22 cellular contexts compared by ENCODE assay signal in the genomic region with DNA sequence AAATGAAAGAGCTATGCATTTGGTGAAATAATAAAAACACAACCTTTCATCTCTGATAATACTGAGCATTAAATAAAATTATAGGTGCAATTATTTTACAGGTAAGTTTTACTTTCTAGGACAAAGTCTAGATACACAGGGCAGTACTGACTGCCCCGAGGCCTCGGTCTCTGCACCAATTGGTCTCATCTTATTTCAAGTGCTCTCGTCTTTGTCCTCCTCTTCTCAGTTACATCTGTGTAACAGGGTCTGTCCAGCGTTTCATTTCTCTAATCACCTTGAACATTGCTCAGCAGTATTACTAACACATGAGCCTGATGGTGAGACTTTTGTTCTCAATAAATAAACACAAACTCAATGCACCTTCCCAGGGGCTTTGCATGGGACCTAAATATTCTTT. TPM values are rescaled to one million over a fixed set of nuclear protein-coding genes. Genes with fewer than 3 reads are reported as not detected.
DNase-seq lines count a peak whose midpoint lies in the region; ATAC-seq and TF ChIP-seq lines count a peak whose summit lies in the region.
"Had no signal": no experiment of that assay in that cellular context is flagged by ENCODE, and none has a peak within 500 bp of the region (broad histone marks: within the 10 kb centered on the region; RNA-seq: fewer than 3 reads in every experiment).

No MANE protein-coding gene starts in this region.

- ATAC-seq in Right ventricle myocardium inferior: no peak
- ATAC-seq in right cardiac atrium: no peak
- ATAC-seq: A549, GM23338, HCT116 had no signal

- H3K36me3 Mint-ChIP-seq in glutamatergic neuron (ENCODE audit: unreplicated experiment): peaks cover 8% of the 10 kb centered on the region
- H3K36me3 Mint-ChIP-seq: CD14-positive monocyte; CD8-positive, alpha-beta memory T cell had no signal

- H3K27me3 Mint-ChIP-seq in glutamatergic neuron (ENCODE audit: unreplicated experiment): peaks cover 5% of the 10 kb centered on the region
- H3K27me3 Mint-ChIP-seq: CD4-positive, alpha-beta T cell; CD8-positive, alpha-beta memory T cell had no signal

- H3K4me3 Mint-ChIP-seq in glutamatergic neuron (ENCODE audit: unreplicated experiment): no peak overlapping the region
- H3K4me3 Mint-ChIP-seq: CD14-positive monocyte; CD4-positive, alpha-beta T cell; CD8-positive, alpha-beta memory T cell; GM23338; H9 had no signal

- H3K27me3 ChIP-seq in left ventricle myocardium inferior (ENCODE audit: low read depth) (no peaks in the 10 kb centered on the region), right cardiac atrium (ENCODE audit: control insufficient read depth, insufficient read depth) (no peaks in the 10 kb centered on the region), thyroid gland (no peaks in the 10 kb centered on the region)
- H3K27me3 ChIP-seq: BE2C; BLaER1 treated with 17β-estradiol and CSF1 and Interleukin-3, amounts not matched to agents 10 nM and 100 nM had no signal

- H3K27ac ChIP-seq in left ventricle myocardium inferior (replicated peaks) (peak overlapping the region; percentile 54), right cardiac atrium (ENCODE audit: low read length) (peak overlapping the region; percentile 37), thyroid gland (peak overlapping the region in 2 of 3 donors; percentile 42 to 50)
- H3K27ac ChIP-seq: A549; BLaER1 treated with 17β-estradiol and CSF1 and Interleukin-3, amounts not matched to agents 10 nM and 100 nM had no signal

- DNase-seq in left ventricle myocardium inferior: no peak
- DNase-seq in Right ventricle myocardium inferior (ENCODE audit: missing footprints): no peak
- no peak for DNase-seq in glutamatergic neuron
- no peak for DNase-seq in right cardiac atrium
- DNase-seq in thyroid gland: no peak
- DNase-seq in DMS79 treated with DMSO at 0.1 percent for 48 hours (lab: John Stamatoyannopoulos, UW): no peak
- DNase-seq in ureter (ENCODE audit: low spot score): no peak
- DNase-seq: 8988T; ACHN; AML-193; BE2C; CD4-positive, alpha-beta T cell; CD8-positive, alpha-beta memory T cell; DMS 273 treated with DMSO at 0.1 percent for 48 hours; DMS79; GF-D8; H9 had no signal

- peaks cover 91% of the 10 kb centered on the region for H3K4me1 ChIP-seq in left ventricle myocardium inferior
- peaks cover 5% of the 10 kb centered on the region for H3K4me1 ChIP-seq in right cardiac atrium (ENCODE audit: control insufficient read depth, insufficient read depth, low read length)
- peaks cover 15 to 26% of the 10 kb centered on the region in 2 donors for H3K4me1 ChIP-seq in thyroid gland
- H3K4me1 ChIP-seq: A549 had no signal

- no peak for TF ChIP-seq CTCF in left ventricle myocardium inferior (IDR thresholded peaks at IDR 0.05; ENCODE audit: borderline replicate concordance)
- TF ChIP-seq CTCF in glutamatergic neuron (IDR thresholded peaks at IDR 0.05; ENCODE audit: partially characterized antibody, unreplicated experiment): no peak
- no peak for TF ChIP-seq CTCF in thyroid gland (IDR thresholded peaks at IDR 0.05)

- H3K36me3 ChIP-seq in left ventricle myocardium inferior (no peaks in the 10 kb centered on the region), thyroid gland (no peaks in the 10 kb centered on the region)
- H3K36me3 ChIP-seq: BE2C; BLaER1 treated with 17β-estradiol and CSF1 and Interleukin-3, amounts not matched to agents 10 nM and 100 nM had no signal

- TF ChIP-seq POLR2A in thyroid gland (IDR thresholded peaks at IDR 0.05): no peak

- intact Hi-C loops in left ventricle myocardium inferior (cut with micrococcal nuclease): no loop called here
- intact Hi-C loops in Right ventricle myocardium inferior (cut with DNase I): no loop called here
- intact Hi-C loops in right cardiac atrium (cut with DNase I): no loop called here
- intact Hi-C loops in thyroid gland (cut with DNase I): no loop called here

- no peaks in the 10 kb centered on the region for H3K9me3 Mint-ChIP-seq in glutamatergic neuron (ENCODE audit: unreplicated experiment)

- H3K27ac Mint-ChIP-seq in glutamatergic neuron (ENCODE audit: unreplicated experiment): peak overlapping the region; percentile 8
- H3K27ac Mint-ChIP-seq: CD14-positive monocyte; CD4-positive, alpha-beta T cell; GM23338; H9 had no signal

- WGBS in right cardiac atrium: 82% methylated on average over 4 of the region's 4 CpGs
- WGBS in thyroid gland, 2 donors: 74 to 88% methylated on average over 4 of the region's 4 CpGs

- H3K9me3 ChIP-seq in left ventricle myocardium inferior (replicated peaks) (peaks cover 5% of the 10 kb centered on the region), right cardiac atrium (ENCODE audit: control insufficient read depth, low read length) (no peaks in the 10 kb centered on the region), thyroid gland (no peaks in the 10 kb centered on the region)
- H3K9me3 ChIP-seq: A549, BE2C had no signal

- H3K4me1 Mint-ChIP-seq in glutamatergic neuron (ENCODE audit: low read depth, unreplicated experiment): peaks cover 13% of the 10 kb centered on the region
- H3K4me1 Mint-ChIP-seq: CD14-positive monocyte; CD8-positive, alpha-beta memory T cell had no signal

- H3K4me3 ChIP-seq in left ventricle myocardium inferior (no peak overlapping the region), right cardiac atrium (ENCODE audit: low read length) (no peak overlapping the region), thyroid gland (replicated peaks in 1 of 3) (no peak overlapping the region)
- H3K4me3 ChIP-seq: A549; BLaER1 treated with 17β-estradiol and CSF1 and Interleukin-3, amounts not matched to agents 10 nM and 100 nM; GM23338 had no signal

RNA-seq across cellular contexts. Expression of a gene that starts 44.5 kb away (rescaled TPM):
- total RNA-seq in left ventricle myocardium inferior: 1,282 TPM
- 828 TPM for total RNA-seq in Right ventricle myocardium inferior
- 95.5 TPM for total RNA-seq in glutamatergic neuron (ENCODE audit: unreplicated experiment)
- 100 to 1,000 TPM; 578 to 776 (median 669) TPM for total RNA-seq in right cardiac atrium
- 181 TPM for polyA plus RNA-seq in right cardiac atrium
- total RNA-seq in thyroid gland: 100 to 1,000 TPM; 290 to 437 (median 377) TPM
- 103 TPM for total RNA-seq in ureter
- total RNA-seq: CD4-positive, alpha-beta T cell; CD8-positive, alpha-beta memory T cell had no signal
- polyA plus RNA-seq: CD14-positive monocyte; CD8-positive, alpha-beta memory T cell had no signal
